ENCODE assay signal across 22 cellular contexts in genomic region chr6:89100114-89100513, GRCh38. TPM values are rescaled to one million over a fixed set of nuclear protein-coding genes. Genes with fewer than 3 reads are reported as not detected.
DNase-seq lines count a peak whose midpoint lies in the region; ATAC-seq and TF ChIP-seq lines count a peak whose summit lies in the region.
"Had no signal": no experiment of that assay in that cellular context is flagged by ENCODE, and none has a peak within 500 bp of the region (broad histone marks: within the 10 kb centered on the region; RNA-seq: fewer than 3 reads in every experiment).

No MANE protein-coding gene starts in this region.

- H3K4me1 ChIP-seq in SK-N-SH (ENCODE audit: control insufficient read depth in 1 of 2, insufficient read depth in 2 of 2, low read depth in 1 of 2, low read length in 1 of 2): no peaks in the 10 kb centered on the region; a peak in 1 of 4 replicates
- peaks cover 0 to 4% (median 3%) of the 10 kb centered on the region in 4 donors for H3K4me1 ChIP-seq in liver (ENCODE audit: control insufficient read depth in 4 of 4, insufficient read depth in 4 of 4, low read length in 3 of 4)
- H3K4me1 ChIP-seq: A549, HAP-1 had no signal

- POLR2A ChIA-PET in SK-N-SH (lab: Yijun Ruan, JAX): no interaction called here

- peak overlapping the region; percentile 17 for H3K27ac Mint-ChIP-seq in chondrocyte (ENCODE audit: unreplicated experiment)
- no peak overlapping the region for H3K27ac Mint-ChIP-seq in T-helper 2 cell treated with Interferon-gamma antibody and Interleukin-4, amounts not matched to agents 5 μg/mL and 100 μg/mL, for 36 hours
- H3K27ac Mint-ChIP-seq: IgD-negative memory B cell had no signal

- 0 out of 2 replicates have a peak overlapping the region, but pooled peaks have one; percentile 1 for H3K4me2 ChIP-seq in SK-N-SH
- H3K4me2 ChIP-seq: A549 had no signal

- no peak overlapping the region for H3K4me3 ChIP-seq in SK-N-SH (ENCODE audit: low read depth in 2 of 2, low read length in 1 of 2)
- H3K4me3 ChIP-seq in liver (ENCODE audit: low read depth in 1 of 3, low read length in 3 of 3): no peak overlapping the region
- H3K4me3 ChIP-seq: A549, HAP-1 had no signal

- TF ChIP-seq RAD21 in SK-N-SH (IDR thresholded peaks at IDR 0.05; ENCODE audit: low read length) (no peak), liver (IDR thresholded peaks at IDR 0.05) (peak; percentile 33 to 34)

- CTCF ChIA-PET in SK-N-SH (lab: Yijun Ruan, JAX): interaction anchor here (0.9 kb wide), 1 partner anchor 142 kb away, joined by 4 read pairs; no protein-coding TSS in a partner anchor

- no peaks in the 10 kb centered on the region for H3K27me3 ChIP-seq in SK-N-SH (ENCODE audit: insufficient read depth)
- no peaks in the 10 kb centered on the region for H3K27me3 ChIP-seq in liver (ENCODE audit: control insufficient read depth in 4 of 4, insufficient read depth in 4 of 4, low read length in 3 of 4)

- no peak for TF ChIP-seq EP300 in SK-N-SH (IDR thresholded peaks at IDR 0.05; ENCODE audit: borderline replicate concordance in 1 of 2, low read depth in 1 of 2, low read length in 1 of 2)

- peaks cover 5% of the 10 kb centered on the region for H3F3A ChIP-seq in SK-N-SH (replicated peaks; ENCODE audit: insufficient read depth)

- H3K4me3 Mint-ChIP-seq in chondrocyte (ENCODE audit: unreplicated experiment): no peak overlapping the region
- H3K4me3 Mint-ChIP-seq in T-helper 2 cell treated with Interferon-gamma antibody and Interleukin-4, amounts not matched to agents 5 μg/mL and 100 μg/mL, for 36 hours: no peak overlapping the region
- H3K4me3 Mint-ChIP-seq: CD4-positive, alpha-beta memory T cell; IgD-negative memory B cell had no signal

- no peak for ATAC-seq in SK-N-SH treated with all-trans-retinoic acid at 6 μM for 48 hours
- peak; percentile 88 for ATAC-seq in sciatic nerve
- no peak for ATAC-seq in HG02840 (IDR thresholded peaks at IDR 0.05; ENCODE audit: low FRiP score, unreplicated experiment)
- ATAC-seq: A549 had no signal

- H3K9me3 Mint-ChIP-seq in chondrocyte (ENCODE audit: low read depth): no peaks in the 10 kb centered on the region
- no peaks in the 10 kb centered on the region for H3K9me3 Mint-ChIP-seq in T-helper 2 cell treated with Interferon-gamma antibody and Interleukin-4, amounts not matched to agents 5 μg/mL and 100 μg/mL, for 36 hours
- H3K9me3 Mint-ChIP-seq: CD4-positive, alpha-beta memory T cell; IgD-negative memory B cell had no signal

- DNase-seq in SK-N-SH: no peak
- no peak for DNase-seq in chondrocyte (ENCODE audit: low spot score)
- no peak for DNase-seq in sciatic nerve (ENCODE audit: low spot score)
- no peak for DNase-seq in T-helper 2 cell treated with Interferon-gamma antibody and Interleukin-4, amounts not matched to agents 5 μg/mL and 100 μg/mL, for 36 hours (ENCODE audit: low spot score)
- no peak for DNase-seq in SIG-M5 treated with dmso at 0.1 percent for 504 hours (lab: John Stamatoyannopoulos, UW; ENCODE audit: unreplicated experiment)
- DNase-seq: AML-193; CD4-positive, alpha-beta memory T cell; DMS 273 treated with DMSO at 0.1 percent for 48 hours; DMS53; DND-41; GDM1; KBM-7 had no signal

- H3K9me3 ChIP-seq in SK-N-SH (no peaks in the 10 kb centered on the region), liver (ENCODE audit: control insufficient read depth in 4 of 4, low read length in 3 of 4) (no peaks in the 10 kb centered on the region)
- H3K9me3 ChIP-seq: A549, HAP-1 had no signal

- H3K27me3 Mint-ChIP-seq in chondrocyte (ENCODE audit: low read depth): no peaks in the 10 kb centered on the region
- H3K27me3 Mint-ChIP-seq in T-helper 2 cell treated with Interferon-gamma antibody and Interleukin-4, amounts not matched to agents 5 μg/mL and 100 μg/mL, for 36 hours (ENCODE audit: low read depth): no peaks in the 10 kb centered on the region
- H3K27me3 Mint-ChIP-seq: CD4-positive, alpha-beta memory T cell; IgD-negative memory B cell had no signal

- intact Hi-C loops in sciatic nerve (cut with DNase I): no loop called here

- H3K9ac ChIP-seq in SK-N-SH: no peak overlapping the region
- H3K9ac ChIP-seq in liver (ENCODE audit: low read depth in 1 of 2, low read length in 2 of 2): peak overlapping the region in 1 of 2 donors; percentile 44

- peaks cover 9% of the 10 kb centered on the region for H3K4me1 Mint-ChIP-seq in chondrocyte (ENCODE audit: low read depth)
- H3K4me1 Mint-ChIP-seq in T-helper 2 cell treated with Interferon-gamma antibody and Interleukin-4, amounts not matched to agents 5 μg/mL and 100 μg/mL, for 36 hours (ENCODE audit: low read depth): peaks cover 7% of the 10 kb centered on the region

- no peak overlapping the region for H3K27ac ChIP-seq in SK-N-SH (ENCODE audit: low read depth in 2 of 2, low read length in 1 of 2)
- H3K27ac ChIP-seq in liver (ENCODE audit: low read depth in 1 of 2, low read length in 2 of 2): peak overlapping the region; percentile 27 to 40
- H3K27ac ChIP-seq: 22Rv1, A549, C4-2B had no signal

- H3K9me2 ChIP-seq in SK-N-SH: no peaks in the 10 kb centered on the region

- no peaks in the 10 kb centered on the region for H3K79me2 ChIP-seq in SK-N-SH (ENCODE audit: insufficient read depth)

- no peak overlapping the region for H2AFZ ChIP-seq in SK-N-SH (ENCODE audit: low read depth)

- no peaks in the 10 kb centered on the region for H3K36me3 ChIP-seq in SK-N-SH (replicated peaks in 1 of 2; ENCODE audit: control insufficient read depth in 1 of 2, insufficient read depth in 2 of 2, low read length in 1 of 2)
- no peaks in the 10 kb centered on the region for H3K36me3 ChIP-seq in liver (ENCODE audit: control insufficient read depth in 4 of 4, insufficient read depth in 3 of 4, low read depth in 1 of 4, low read length in 3 of 4)

- no peaks in the 10 kb centered on the region for H4K20me1 ChIP-seq in SK-N-SH (ENCODE audit: insufficient read depth)

- TF ChIP-seq CTCF in SK-N-SH (IDR thresholded peaks at IDR 0.05): no peak
- no peak for TF ChIP-seq CTCF in chondrocyte (IDR thresholded peaks at IDR 0.05)
- no peak for TF ChIP-seq CTCF in liver (IDR thresholded peaks at IDR 0.05; ENCODE audit: low read depth, low read length, missing input control)

- H3K36me3 Mint-ChIP-seq in chondrocyte (ENCODE audit: low read depth): peaks cover 3% of the 10 kb centered on the region
- no peaks in the 10 kb centered on the region for H3K36me3 Mint-ChIP-seq in T-helper 2 cell treated with Interferon-gamma antibody and Interleukin-4, amounts not matched to agents 5 μg/mL and 100 μg/mL, for 36 hours (ENCODE audit: low read depth)

- WGBS in SK-N-SH (ENCODE audit: low lambda C conversion rate): 96% methylated on average over 2 of the region's 2 CpGs
- WGBS in liver: 40% methylated on average over 2 of the region's 2 CpGs

TF ChIP-seq in SK-N-SH, 30 proteins besides CTCF, POLR2A, EP300 and RAD21 (continues in another document):
- no peak for TF ChIP-seq CHD2 (IDR thresholded peaks at IDR 0.05; ENCODE audit: low read length, partially characterized antibody)
- no peak for TF ChIP-seq JUND (IDR thresholded peaks at IDR 0.05)
- TF ChIP-seq TAF1 (IDR thresholded peaks at IDR 0.05; ENCODE audit: borderline replicate concordance, low read depth, low read length): no peak
- no peak for TF ChIP-seq TCF12 (IDR thresholded peaks at IDR 0.05)
- no peak for TF ChIP-seq ELF1 (IDR thresholded peaks at IDR 0.05)

TF ChIP-seq in SK-N-SH treated with all-trans-retinoic acid at 6 μM for 48 hours, 23 proteins besides CTCF, POLR2A, EP300 and RAD21 (continues in another document):
- TF ChIP-seq ARNTL (CRISPR knock-in tag; IDR thresholded peaks at IDR 0.05; ENCODE audit: borderline replicate concordance, low read depth) (no peak), SNAI2 (CRISPR knock-in tag; IDR thresholded peaks at IDR 0.05) (no peak), TOX (CRISPR knock-in tag; IDR thresholded peaks at IDR 0.05; ENCODE audit: borderline replicate concordance) (no peak)

TF ChIP-seq in liver, 16 proteins besides CTCF, POLR2A, EP300 and RAD21 (continues in another document):
- TF ChIP-seq RXRA (IDR thresholded peaks at IDR 0.05): peak; percentile 82 to 84
- peak; percentile 50 for TF ChIP-seq NR2F2 (IDR thresholded peaks at IDR 0.05)
- TF ChIP-seq HNF4A (conservative IDR thresholded peaks at IDR 0.05): peak; percentile 66 to 71
- peak; percentile 49 for TF ChIP-seq SP1 (IDR thresholded peaks at IDR 0.05)

RNA-seq across cellular contexts. Expression of gene SRSF12, which starts 17.8 kb away (rescaled TPM):
- polyA plus RNA-seq in SK-N-SH (2012; rRNA removed) (1.1 TPM in 2 replicates), liver (under 1 TPM; 0.22 to 0.56 TPM)
- 1.4 and 1.7 TPM in 2 replicates for polyA plus RNA-seq in SK-N-SH (2012; cell fraction: cytosol; rRNA removed)
- polyA plus RNA-seq in SK-N-SH (2012; cell fraction: nucleus; rRNA removed): 0.56 and 1.1 TPM in 2 replicates
- total RNA-seq in chondrocyte (2.9 to 5.9 TPM (median 4.8 TPM) in 3 replicates), liver (1 to 10 TPM in 1 of 2 donors, under 1 TPM in 1; 0.17 to 1.0 TPM), sciatic nerve (2.0 TPM)
- total RNA-seq: CD4-positive, alpha-beta memory T cell; H4 had no signal
- polyA plus RNA-seq: BJ had no signal

RNA-seq across cellular contexts. Expression of gene PNRC1, which starts 19.6 kb away (rescaled TPM):
- polyA plus RNA-seq in SK-N-SH (2012; rRNA removed) (6.7 and 7.8 TPM in 2 replicates), liver (10 to 100 TPM; 27.4 to 66.4 TPM)
- 9.5 and 14.6 TPM in 2 replicates for polyA plus RNA-seq in SK-N-SH (2012; cell fraction: cytosol; rRNA removed)
- polyA plus RNA-seq in SK-N-SH (2012; cell fraction: nucleus; rRNA removed): 9.7 and 13.5 TPM in 2 replicates
- total RNA-seq in chondrocyte (104 to 115 TPM (median 111 TPM) in 3 replicates), liver (10 to 100 TPM; 40.9 to 71.4 TPM), sciatic nerve (333 TPM)

RNA-seq across cellular contexts. Expression of gene PM20D2, which starts 45.7 kb away (rescaled TPM):
- polyA plus RNA-seq in SK-N-SH (2012; rRNA removed): 6.2 and 8.4 TPM in 2 replicates
- 9.4 and 9.6 TPM in 2 replicates for polyA plus RNA-seq in SK-N-SH (2012; cell fraction: cytosol; rRNA removed)
- 5.0 and 8.0 TPM in 2 replicates for polyA plus RNA-seq in SK-N-SH (2012; cell fraction: nucleus; rRNA removed)
- 6.2 to 9.8 TPM (median 6.3 TPM) in 3 replicates for total RNA-seq in chondrocyte
- total RNA-seq in liver: 10 to 100 TPM in 1 of 2 donors, 1 to 10 TPM in 1; 6.4 to 12.4 TPM
- 1 to 10 TPM; 1.7 to 2.5 TPM for polyA plus RNA-seq in liver
- total RNA-seq in sciatic nerve: 16.9 TPM

Comparison
In these comparisons a context has a peak if more than half of its experiments do, and no peak if none do; other contexts are left out.
1. H3K27ac ChIP-seq: peak in liver (2 of 2); none in SK-N-SH (0 of 2).